Comparison of ENCODE assay signal across 11 cellular contexts in the genomic region with DNA sequence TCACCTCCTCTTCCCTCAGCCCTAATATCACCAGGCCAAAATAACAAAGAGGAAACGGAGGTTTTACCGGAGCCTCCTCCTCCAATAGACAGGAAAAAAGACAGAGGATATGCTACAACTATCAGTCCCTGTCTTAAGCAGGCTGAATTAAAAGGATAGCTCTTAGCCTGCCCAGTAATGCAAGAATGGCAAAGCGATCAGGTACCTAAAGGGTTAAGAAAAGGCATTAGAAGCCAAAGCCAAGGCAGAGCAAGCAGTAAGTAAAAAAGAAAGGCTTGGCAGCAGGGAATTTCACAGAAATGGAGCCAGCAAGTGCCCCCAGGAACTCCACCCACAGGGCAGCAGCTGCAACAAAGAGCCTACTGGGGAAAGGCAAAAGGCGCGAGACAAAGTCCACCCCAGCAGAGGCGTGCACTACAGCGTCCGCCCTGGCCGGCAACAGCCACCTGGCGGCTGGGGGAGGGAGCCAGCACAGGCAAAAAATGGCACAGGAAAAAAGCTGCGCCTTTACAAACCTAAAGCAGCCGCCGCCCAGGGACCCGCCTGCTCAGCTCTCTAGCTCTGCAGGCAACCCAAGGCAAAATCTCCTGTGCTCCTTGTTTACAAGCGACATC.
DNase-seq lines count a peak whose midpoint lies in the region; ATAC-seq and TF ChIP-seq lines count a peak whose summit lies in the region.
"Had no signal": no experiment of that assay in that cellular context is flagged by ENCODE, and none has a peak within 500 bp of the region (broad histone marks: within the 10 kb centered on the region; RNA-seq: fewer than 3 reads in every experiment).

No MANE protein-coding gene starts in this region.

- peak overlapping the region; percentile 73 for H3K56ac ChIP-seq in mesendoderm (ENCODE audit: low read length)

- H3K27ac Mint-ChIP-seq in activated T-helper 1 cell treated with anti-CD3 and anti-CD28 coated beads, Interleukin-12 subunit alpha, Interleukin-12 subunit beta, Interleukin-2, Interleukin-4 antibody, amounts not matched to agents 30 ng/mL and 10 ng/mL and 1 ng/mL, durations not matched to agents 14 hours and 24 hours and 36 hours: no peak overlapping the region

- no peaks in the 10 kb centered on the region for H3K9me3 ChIP-seq in adrenal gland (replicated peaks in 1 of 3)

- no peak overlapping the region for H3K23ac ChIP-seq in mesendoderm (ENCODE audit: low read length)

- H3K9me3 Mint-ChIP-seq in activated T-helper 1 cell treated with anti-CD3 and anti-CD28 coated beads, Interleukin-12 subunit alpha, Interleukin-12 subunit beta, Interleukin-2, Interleukin-4 antibody, amounts not matched to agents 30 ng/mL and 10 ng/mL and 1 ng/mL, durations not matched to agents 14 hours and 24 hours and 36 hours: peaks cover 31% of the 10 kb centered on the region

- no peaks in the 10 kb centered on the region for H3K4me1 ChIP-seq in adrenal gland (replicated peaks in 1 of 2)
- H3K4me1 ChIP-seq in mesendoderm (ENCODE audit: control insufficient read depth, low read depth, low read length): no peaks in the 10 kb centered on the region

- peak overlapping the region; percentile 99 for H3K4ac ChIP-seq in mesendoderm (ENCODE audit: low read depth, low read length)

- H3K18ac ChIP-seq in mesendoderm (ENCODE audit: low read length): no peak overlapping the region

- intact Hi-C loops in adrenal gland (cut with DNase I): no loop called here
- intact Hi-C loops in posterior vena cava (cut with DNase I): no loop called here
- intact Hi-C loops in activated T-helper 1 cell treated with anti-CD3 and anti-CD28 coated beads, Interleukin-12 subunit alpha, Interleukin-12 subunit beta, Interleukin-2, Interleukin-4 antibody, amounts not matched to agents 30 ng/mL and 10 ng/mL and 1 ng/mL, durations not matched to agents 14 hours and 24 hours and 36 hours (cut with micrococcal nuclease): no loop called here
- intact Hi-C loops in Right ventricle myocardium superior (cut with DNase I): no loop called here

- H3K4me2 ChIP-seq in mesendoderm (ENCODE audit: low read length): no peak overlapping the region

- H3K4me1 Mint-ChIP-seq in activated T-helper 1 cell treated with anti-CD3 and anti-CD28 coated beads, Interleukin-12 subunit alpha, Interleukin-12 subunit beta, Interleukin-2, Interleukin-4 antibody, amounts not matched to agents 30 ng/mL and 10 ng/mL and 1 ng/mL, durations not matched to agents 14 hours and 24 hours and 36 hours (ENCODE audit: low read depth): no peaks in the 10 kb centered on the region

- no peak overlapping the region for H2BK5ac ChIP-seq in mesendoderm (ENCODE audit: low read length)

- no peak overlapping the region for H4K5ac ChIP-seq in mesendoderm (ENCODE audit: low read length)

- H3K4me3 ChIP-seq in H7 (ENCODE audit: insufficient read depth, low read depth, low read length) (peak overlapping the region; percentile 16; the same call in 1 of the 2 replicates), adrenal gland (no peak overlapping the region), mesendoderm (ENCODE audit: low read length) (no peak overlapping the region)

- no peaks in the 10 kb centered on the region for H3K27me3 Mint-ChIP-seq in activated T-helper 1 cell treated with anti-CD3 and anti-CD28 coated beads, Interleukin-12 subunit alpha, Interleukin-12 subunit beta, Interleukin-2, Interleukin-4 antibody, amounts not matched to agents 30 ng/mL and 10 ng/mL and 1 ng/mL, durations not matched to agents 14 hours and 24 hours and 36 hours (ENCODE audit: insufficient read depth)

- H3K4me3 Mint-ChIP-seq in activated T-helper 1 cell treated with anti-CD3 and anti-CD28 coated beads, Interleukin-12 subunit alpha, Interleukin-12 subunit beta, Interleukin-2, Interleukin-4 antibody, amounts not matched to agents 30 ng/mL and 10 ng/mL and 1 ng/mL, durations not matched to agents 14 hours and 24 hours and 36 hours: no peak overlapping the region

- H3K36me3 ChIP-seq in H7 (replicated peaks; ENCODE audit: control insufficient read depth, insufficient read depth, low read length) (no peaks in the 10 kb centered on the region), adrenal gland (replicated peaks in 1 of 2) (no peaks in the 10 kb centered on the region), mesendoderm (ENCODE audit: control insufficient read depth, insufficient read depth, low read length) (no peaks in the 10 kb centered on the region)

- no peak overlapping the region for H2BK15ac ChIP-seq in mesendoderm (replicated peaks; ENCODE audit: low read depth)

- H3K27ac ChIP-seq in C4-2B (no peak overlapping the region), adrenal gland (no peak overlapping the region), mesendoderm (ENCODE audit: low read depth, low read length) (peak overlapping the region; percentile 57)

- DNase-seq in H7 (peak; percentile 53), adrenal gland (peak in 6 of 7 donors; percentile 3 to 21 (median 15)), mesendoderm (peak; percentile 96), epidermal melanocyte (ENCODE audit: insufficient read length, low spot score) (no peak), posterior vena cava (ENCODE audit: low spot score) (no peak), Right ventricle myocardium superior (no peak)
- DNase-seq in activated T-helper 1 cell treated with anti-CD3 and anti-CD28 coated beads, Interleukin-12 subunit alpha, Interleukin-12 subunit beta, Interleukin-2, Interleukin-4 antibody, amounts not matched to agents 30 ng/mL and 10 ng/mL and 1 ng/mL, durations not matched to agents 14 hours and 24 hours and 36 hours (ENCODE audit: low spot score): no peak
- DNase-seq: dermis blood vessel endothelial cell, midbrain, NCI-H187 had no signal

- no peak for ATAC-seq in Right ventricle myocardium superior (ENCODE audit: poor library complexity)

- H4K8ac ChIP-seq in mesendoderm (ENCODE audit: low read depth, low read length): no peak overlapping the region

- no peak overlapping the region for H2AK5ac ChIP-seq in mesendoderm (ENCODE audit: low read length)

- no peaks in the 10 kb centered on the region for H3K27me3 ChIP-seq in H7 (ENCODE audit: control insufficient read depth, insufficient read depth, low read length)
- no peaks in the 10 kb centered on the region for H3K27me3 ChIP-seq in adrenal gland
- H3K27me3 ChIP-seq in mesendoderm (ENCODE audit: insufficient read depth, low read length, poor library complexity): no peaks in the 10 kb centered on the region

- peak overlapping the region; percentile 11 for H3K9ac ChIP-seq in mesendoderm (ENCODE audit: low read length)

- WGBS in adrenal gland, 4 donors: 7 to 28% (median 10%) methylated on average over 11 to 15 of the region's 15 CpGs
- WGBS in mesendoderm (ENCODE audit: extremely low coverage, insufficient coverage, low lambda C conversion rate): no CpG with 5 or more reads among the region's 15 CpGs

- no peaks in the 10 kb centered on the region for H3K79me2 ChIP-seq in mesendoderm (ENCODE audit: control insufficient read depth, insufficient read depth, low read length)

- TF ChIP-seq POLR2A in adrenal gland (IDR thresholded peaks at IDR 0.05): no peak

- no peak overlapping the region for H2BK120ac ChIP-seq in mesendoderm (ENCODE audit: low read depth, low read length)

- TF ChIP-seq CTCF in C4-2B (conservative IDR thresholded peaks at IDR 0.05): peak; percentile 31
- no peak for TF ChIP-seq CTCF in adrenal gland (IDR thresholded peaks at IDR 0.05)

- H3K79me1 ChIP-seq in mesendoderm (ENCODE audit: low read length): no peaks in the 10 kb centered on the region

- no peaks in the 10 kb centered on the region for H3K36me3 Mint-ChIP-seq in activated T-helper 1 cell treated with anti-CD3 and anti-CD28 coated beads, Interleukin-12 subunit alpha, Interleukin-12 subunit beta, Interleukin-2, Interleukin-4 antibody, amounts not matched to agents 30 ng/mL and 10 ng/mL and 1 ng/mL, durations not matched to agents 14 hours and 24 hours and 36 hours (ENCODE audit: low read depth)

Comparison
In these comparisons a context has a peak if more than half of its experiments do, and no peak if none do; other contexts are left out.
1. DNase-seq: peak in H7 (single experiment), adrenal gland (6 of 7) and mesendoderm (single experiment); none in epidermal melanocyte (single experiment), posterior vena cava (single experiment), activated T-helper 1 cell treated with anti-CD3 and anti-CD28 coated beads, Interleukin-12 subunit alpha, Interleukin-12 subunit beta, Interleukin-2, Interleukin-4 antibody, amounts not matched to agents 30 ng/mL and 10 ng/mL and 1 ng/mL, durations not matched to agents 14 hours and 24 hours and 36 hours (single experiment) and Right ventricle myocardium superior (single experiment).